3 cellular contexts compared by ENCODE assay signal in genomic region chr21:14697769-14698168, GRCh38.
"Had no signal": no experiment of that assay in that cellular context is flagged by ENCODE, and none has a peak within 500 bp of the region (broad histone marks: within the 10 kb centered on the region; RNA-seq: fewer than 3 reads in every experiment).

No MANE protein-coding gene starts in this region.

- DNase-seq: GDM1, GF-D8 had no signal

- ATAC-seq: GM12878 had no signal

- H3K4me3 ChIP-seq: GM12878 had no signal
